In the genomic region with DNA sequence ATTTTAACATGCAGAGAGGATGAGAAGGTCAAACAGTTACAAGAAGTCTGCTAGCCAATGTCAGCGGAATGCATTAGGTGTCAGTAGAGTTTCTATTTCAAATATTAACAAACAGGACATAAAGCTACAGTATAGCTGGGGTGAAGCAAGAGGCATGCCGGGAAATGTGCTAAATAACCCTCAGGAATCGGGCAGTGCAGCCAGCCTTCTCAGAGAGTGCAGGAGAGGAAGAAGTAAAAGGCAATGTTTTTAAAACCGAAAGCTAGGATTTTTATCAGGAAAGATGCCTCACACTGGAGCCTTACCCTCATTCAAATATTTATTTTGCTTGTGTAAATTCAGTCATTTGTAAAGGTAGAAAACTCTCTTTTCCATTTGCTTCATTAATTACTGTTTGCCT, we compare ENCODE assay signal across 17 cellular contexts. TPM values are rescaled to one million over a fixed set of nuclear protein-coding genes. Genes with fewer than 3 reads are reported as not detected.
DNase-seq lines count a peak whose midpoint lies in the region; ATAC-seq and TF ChIP-seq lines count a peak whose summit lies in the region.
"Had no signal": no experiment of that assay in that cellular context is flagged by ENCODE, and none has a peak within 500 bp of the region (broad histone marks: within the 10 kb centered on the region; RNA-seq: fewer than 3 reads in every experiment).

No MANE protein-coding gene starts in this region.

- no peak for TF ChIP-seq RAD21 in liver (IDR thresholded peaks at IDR 0.05)

- WGBS in liver, result 14% methylated on average over 4 of the region's 4 CpGs

- no peak for TF ChIP-seq CTCF in cardiac fibroblast (IDR thresholded peaks at IDR 0.05; ENCODE audit: low read depth, low read length)
- TF ChIP-seq CTCF in liver (IDR thresholded peaks at IDR 0.05; ENCODE audit: low read depth, low read length, missing input control), result no peak

- H3K27me3 ChIP-seq in liver (ENCODE audit: control insufficient read depth in 4 of 4, insufficient read depth in 4 of 4, low read length in 3 of 4), result no peaks in the 10 kb centered on the region
- H3K27me3 ChIP-seq: ascending aorta had no signal

- no peak overlapping the region for H3K9ac ChIP-seq in liver (ENCODE audit: low read depth in 1 of 2, low read length in 2 of 2)

- DNase-seq in DMS53 (lab: John Stamatoyannopoulos, UW) (peak; percentile 55), NCI-H146 treated with DMSO at 0.1 percent for 48 hours (lab: John Stamatoyannopoulos, UW; ENCODE audit: unreplicated experiment) (peak; percentile 90), cardiac fibroblast (ENCODE audit: low read depth in 2 of 2) (peak; percentile 10), NCI-H187 (lab: John Stamatoyannopoulos, UW) (no peak), left colon (no peak), AG20443 (ENCODE audit: low spot score) (no peak)
- DNase-seq: activated CD8-positive, alpha-beta T cell treated with anti-CD3 and anti-CD28 coated beads, Interleukin-2, amount 10 ng/mL, durations not matched to agents 7 days and 5 days; AML-193; DMS 273 treated with DMSO at 0.1 percent for 48 hours; immature natural killer cell; NCI-H2029 treated with DMSO at 0.1 percent for 48 hours; posterior cingulate gyrus; Right ventricle myocardium superior had no signal

- H3K4me3 ChIP-seq in cardiac fibroblast (replicated peaks in 1 of 2; ENCODE audit: low read depth in 2 of 2, low read length in 2 of 2) (no peak overlapping the region), liver (ENCODE audit: low read depth in 1 of 3, low read length in 3 of 3) (peak overlapping the region in 2 of 3 donors; percentile 2 to 34)
- H3K4me3 ChIP-seq: ascending aorta had no signal

- H3K4me1 ChIP-seq in liver (ENCODE audit: control insufficient read depth in 4 of 4, insufficient read depth in 4 of 4, low read length in 3 of 4), result peaks cover 0 to 11% (median 8%) of the 10 kb centered on the region in 4 donors
- H3K4me1 ChIP-seq: ascending aorta had no signal

- no peak overlapping the region for H3K27ac ChIP-seq in liver (ENCODE audit: low read depth in 1 of 2, low read length in 2 of 2)
- H3K27ac ChIP-seq: ascending aorta had no signal

- H3K36me3 ChIP-seq in liver (ENCODE audit: control insufficient read depth in 4 of 4, insufficient read depth in 3 of 4, low read depth in 1 of 4, low read length in 3 of 4), result no peaks in the 10 kb centered on the region
- H3K36me3 ChIP-seq: ascending aorta had no signal

- intact Hi-C loops in left colon (cut with DNase I, micrococcal nuclease), result no loop called here

- no peaks in the 10 kb centered on the region for H3K9me3 ChIP-seq in liver (ENCODE audit: control insufficient read depth in 4 of 4, low read length in 3 of 4)
- H3K9me3 ChIP-seq: ascending aorta had no signal

- no peak for ATAC-seq in left colon
- no peak for ATAC-seq in GM21786 (IDR thresholded peaks at IDR 0.05; ENCODE audit: unreplicated experiment)
- ATAC-seq: activated CD8-positive, alpha-beta T cell treated with anti-CD3 and anti-CD28 coated beads, Interleukin-2, amount 10 ng/mL, durations not matched to agents 7 days and 5 days; activated T-helper 17 cell treated with anti-CD3 and anti-CD28 coated beads, Interleukin-2, amount 50 U/mL, for 72 hours had no signal

TF ChIP-seq in liver, 16 proteins besides CTCF, POLR2A, EP300 and RAD21:
- TF ChIP-seq NR2F2 (IDR thresholded peaks at IDR 0.05) (no peak), HNF4A (conservative IDR thresholded peaks at IDR 0.05) (no peak), RXRA (IDR thresholded peaks at IDR 0.05) (no peak), GABPA (IDR thresholded peaks at IDR 0.05 in 1 of 2, conservative IDR thresholded peaks at IDR 0.05 in 1 of 2) (no peak), SP1 (IDR thresholded peaks at IDR 0.05) (no peak), EGR1 (IDR thresholded peaks at IDR 0.05; ENCODE audit: low read depth in 2 of 2) (no peak)

RNA-seq across cellular contexts. Expression of a gene that starts 59.1 kb away (rescaled TPM):
- under 1 TPM in 1 of 2 donors, not detected in 1; 0.08 TPM for total RNA-seq in liver
- under 1 TPM in 1 of 2 donors, not detected in 1; 0.06 TPM for polyA plus RNA-seq in liver
- 1 to 10 TPM in 1 of 2 donors, under 1 TPM in 1; 0.22 to 1.4 TPM for total RNA-seq in left colon
- total RNA-seq: activated CD8-positive, alpha-beta T cell treated with anti-CD3 and anti-CD28 coated beads, Interleukin-2, amount 10 ng/mL, durations not matched to agents 7 days and 5 days; activated T-helper 17 cell treated with anti-CD3 and anti-CD28 coated beads, Interleukin-2, amount 50 U/mL, for 72 hours; ascending aorta; Right ventricle myocardium superior had no signal
- polyA plus RNA-seq: immature natural killer cell had no signal

Comparison
In these comparisons a context has a peak if more than half of its experiments do, and no peak if none do; other contexts are left out.
1. DNase-seq: peak in DMS53 (single experiment), NCI-H146 treated with DMSO at 0.1 percent for 48 hours (single experiment) and cardiac fibroblast (2 of 2); none in NCI-H187 (0 of 2), left colon (0 of 2) and AG20443 (single experiment).
2. H3K4me3 ChIP-seq: peak in liver (2 of 3); none in cardiac fibroblast (0 of 2).